In genomic region chr6:134853111-134854055, GRCh38 we compare ENCODE assay signal across 12 cellular contexts.
DNase-seq lines count a peak whose midpoint lies in the region; ATAC-seq and TF ChIP-seq lines count a peak whose summit lies in the region.
"Had no signal": no experiment of that assay in that cellular context is flagged by ENCODE, and none has a peak within 500 bp of the region (broad histone marks: within the 10 kb centered on the region; RNA-seq: fewer than 3 reads in every experiment).

No MANE protein-coding gene starts in this region.

- no peaks in the 10 kb centered on the region for H3K36me3 Mint-ChIP-seq in neural progenitor cell
- no peaks in the 10 kb centered on the region for H3K36me3 Mint-ChIP-seq in glutamatergic neuron (ENCODE audit: unreplicated experiment)
- H3K36me3 Mint-ChIP-seq in CD8-positive, alpha-beta memory T cell, result no peaks in the 10 kb centered on the region
- H3K36me3 Mint-ChIP-seq: type B pancreatic cell had no signal

- H3K9me3 Mint-ChIP-seq in neural progenitor cell (no peaks in the 10 kb centered on the region), glutamatergic neuron (ENCODE audit: unreplicated experiment) (peaks cover 1% of the 10 kb centered on the region)
- no peaks in the 10 kb centered on the region for H3K9me3 Mint-ChIP-seq in CD8-positive, alpha-beta memory T cell
- H3K9me3 Mint-ChIP-seq: activated T-cell treated with anti-CD3 and anti-CD28 coated beads, Interleukin-2, amount 50 U/mL, for 24 hours; type B pancreatic cell had no signal

- no peaks in the 10 kb centered on the region for H3K4me1 ChIP-seq in fibroblast of lung (ENCODE audit: control insufficient read depth, extremely low read depth, insufficient read depth, low read length)
- peaks cover 6% of the 10 kb centered on the region for H3K4me1 ChIP-seq in neural progenitor cell
- H3K4me1 ChIP-seq in CD8-positive, alpha-beta memory T cell (ENCODE audit: insufficient read depth, low read length), result no peaks in the 10 kb centered on the region

- no peaks in the 10 kb centered on the region for H3F3A ChIP-seq in neural progenitor cell (ENCODE audit: low read depth)

- H3K79me2 ChIP-seq in fibroblast of lung (ENCODE audit: control insufficient read depth, insufficient read depth, low read length) (no peaks in the 10 kb centered on the region), neural progenitor cell (ENCODE audit: low read depth) (no peaks in the 10 kb centered on the region)

- H3K27ac ChIP-seq in fibroblast of lung (ENCODE audit: insufficient read depth, low read length) (no peak overlapping the region), neural progenitor cell (no peak overlapping the region)
- H3K27ac ChIP-seq in CD8-positive, alpha-beta memory T cell (ENCODE audit: low read depth, low read length), result no peak overlapping the region

- H3K36me3 ChIP-seq in fibroblast of lung (ENCODE audit: control insufficient read depth, insufficient read depth, low read length) (no peaks in the 10 kb centered on the region), neural progenitor cell (no peaks in the 10 kb centered on the region)
- H3K36me3 ChIP-seq in CD8-positive, alpha-beta memory T cell (ENCODE audit: insufficient read depth, low read length), result no peaks in the 10 kb centered on the region
- H3K36me3 ChIP-seq: ovary had no signal

- CTCF ChIA-PET in GM10248 (lab: Yijun Ruan, JAX), result interaction anchor here (0.8 to 2.0 kb wide), 6 partner anchors 12 to 697 kb away, joined by 3 to 5 read pairs (median 4); no protein-coding TSS in a partner anchor
- CTCF ChIA-PET in CD8-positive, alpha-beta memory T cell (lab: Charles Lee), result no interaction called here

- H3K4me3 Mint-ChIP-seq in neural progenitor cell, result no peak overlapping the region
- H3K4me3 Mint-ChIP-seq in glutamatergic neuron (ENCODE audit: unreplicated experiment), result no peak overlapping the region
- no peak overlapping the region for H3K4me3 Mint-ChIP-seq in CD8-positive, alpha-beta memory T cell
- H3K4me3 Mint-ChIP-seq: activated T-cell treated with anti-CD3 and anti-CD28 coated beads, Interleukin-2, amount 50 U/mL, for 24 hours; type B pancreatic cell had no signal

- POLR2A ChIA-PET in GM10248 (lab: Yijun Ruan, JAX), result no interaction called here
- POLR2A ChIA-PET in CD8-positive, alpha-beta memory T cell (lab: Charles Lee), result no interaction called here

- H3K9me3 ChIP-seq in fibroblast of lung (ENCODE audit: control insufficient read depth, insufficient read depth, low read depth, low read length) (no peaks in the 10 kb centered on the region), neural progenitor cell (ENCODE audit: low read depth) (no peaks in the 10 kb centered on the region)
- no peaks in the 10 kb centered on the region for H3K9me3 ChIP-seq in CD8-positive, alpha-beta memory T cell (ENCODE audit: low read length)
- H3K9me3 ChIP-seq: ovary had no signal

- H3K4me2 ChIP-seq in fibroblast of lung (ENCODE audit: extremely low read depth, insufficient read depth, low read length), result peak overlapping the region; percentile 11
- no peak overlapping the region for H3K4me2 ChIP-seq in neural progenitor cell

- TF ChIP-seq CTCF in fibroblast of lung (conservative IDR thresholded peaks at IDR 0.05 in 1 of 2, IDR thresholded peaks at IDR 0.05 in 1 of 2; ENCODE audit: low read depth in 1 of 2, low read length in 2 of 2) (no peak), neural progenitor cell (IDR thresholded peaks at IDR 0.05) (no peak), glutamatergic neuron (IDR thresholded peaks at IDR 0.05; ENCODE audit: partially characterized antibody, unreplicated experiment) (no peak), GM10248 (IDR thresholded peaks at IDR 0.05; ENCODE audit: control extremely low read depth, extremely low read depth, low read depth, missing control alignments) (no peak)

- no peaks in the 10 kb centered on the region for H3K27me3 Mint-ChIP-seq in neural progenitor cell (ENCODE audit: insufficient read depth, low read depth)
- H3K27me3 Mint-ChIP-seq in glutamatergic neuron (ENCODE audit: unreplicated experiment), result no peaks in the 10 kb centered on the region
- peaks cover 16 to 38% of the 10 kb centered on the region in 2 donors for H3K27me3 Mint-ChIP-seq in CD8-positive, alpha-beta memory T cell
- H3K27me3 Mint-ChIP-seq: type B pancreatic cell had no signal

- no peak for ATAC-seq in HG03135 (IDR thresholded peaks at IDR 0.05; ENCODE audit: unreplicated experiment)

- H3K4me3 ChIP-seq in fibroblast of lung (replicated peaks in 1 of 4; ENCODE audit: control extremely low read depth in 1 of 4, insufficient read depth in 1 of 4, low read depth in 3 of 4, low read length in 4 of 4) (no peak overlapping the region), neural progenitor cell (no peak overlapping the region)
- H3K4me3 ChIP-seq in CD8-positive, alpha-beta memory T cell (ENCODE audit: low read length), result no peak overlapping the region
- H3K4me3 ChIP-seq: ovary had no signal

- no peaks in the 10 kb centered on the region for H4K20me1 ChIP-seq in fibroblast of lung (ENCODE audit: control insufficient read depth, extremely low read depth, insufficient read depth, low read length)
- H4K20me1 ChIP-seq in neural progenitor cell (ENCODE audit: low read depth), result no peaks in the 10 kb centered on the region

- H3K9ac ChIP-seq in fibroblast of lung (ENCODE audit: insufficient read depth, low read length) (no peak overlapping the region), neural progenitor cell (no peak overlapping the region)

- no peaks in the 10 kb centered on the region for H3K27me3 ChIP-seq in fibroblast of lung (ENCODE audit: control insufficient read depth, insufficient read depth, low read length)
- no peaks in the 10 kb centered on the region for H3K27me3 ChIP-seq in neural progenitor cell
- H3K27me3 ChIP-seq in CD8-positive, alpha-beta memory T cell (ENCODE audit: insufficient read depth, low read length, poor library complexity, severe bottlenecking), result no peaks in the 10 kb centered on the region
- H3K27me3 ChIP-seq: ovary had no signal

- H3K27ac Mint-ChIP-seq in neural progenitor cell (peak overlapping the region; percentile 33), glutamatergic neuron (ENCODE audit: unreplicated experiment) (no peak overlapping the region)
- peak overlapping the region in 1 of 8 donors; percentile 54 for H3K27ac Mint-ChIP-seq in CD8-positive, alpha-beta memory T cell
- H3K27ac Mint-ChIP-seq: activated T-cell treated with anti-CD3 and anti-CD28 coated beads, Interleukin-2, amount 50 U/mL, for 24 hours; type B pancreatic cell had no signal

- H3K4me1 Mint-ChIP-seq in neural progenitor cell (peaks cover 16% of the 10 kb centered on the region), glutamatergic neuron (ENCODE audit: low read depth, unreplicated experiment) (peaks cover 5% of the 10 kb centered on the region)
- no peaks in the 10 kb centered on the region for H3K4me1 Mint-ChIP-seq in CD8-positive, alpha-beta memory T cell

- DNase-seq in ELR (ENCODE audit: low read depth), result peak; percentile 87
- peak; percentile 56 for DNase-seq in RKO (ENCODE audit: low spot score)
- peak; percentile 32 to 81 for DNase-seq in fibroblast of lung (ENCODE audit: low read depth in 2 of 2)
- no peak for DNase-seq in neural progenitor cell (ENCODE audit: low spot score)
- DNase-seq in glutamatergic neuron, result no peak
- no peak for DNase-seq in GM10248 (ENCODE audit: extremely low spot score)
- no peak for DNase-seq in CD8-positive, alpha-beta memory T cell
- DNase-seq: activated T-cell treated with anti-CD3 and anti-CD28 coated beads, Interleukin-2, amount 50 U/mL, for 24 hours; NCI-H774; ovary had no signal

- peak overlapping the region; percentile 55 for H2AFZ ChIP-seq in fibroblast of lung (ENCODE audit: low read length)
- no peak overlapping the region for H2AFZ ChIP-seq in neural progenitor cell (replicated peaks)

Comparison
In these comparisons a context has a peak if more than half of its experiments do, and no peak if none do; other contexts are left out.
1. DNase-seq: peak in ELR (single experiment), RKO (single experiment) and fibroblast of lung (2 of 2); none in neural progenitor cell (single experiment), glutamatergic neuron (single experiment), GM10248 (single experiment) and CD8-positive, alpha-beta memory T cell (0 of 5).